ENCODE assay signal across 15 cellular contexts in genomic region chr16:24022797-24023196, GRCh38.
DNase-seq lines count a peak whose midpoint lies in the region; ATAC-seq and TF ChIP-seq lines count a peak whose summit lies in the region.
"Had no signal": no experiment of that assay in that cellular context is flagged by ENCODE, and none has a peak within 500 bp of the region (broad histone marks: within the 10 kb centered on the region; RNA-seq: fewer than 3 reads in every experiment).

No MANE protein-coding gene starts in this region.

- ATAC-seq in activated B cell treated with CpG ODN at 0.5 μM for 24 hours (ENCODE audit: low read depth) (no peak), HG03039 (IDR thresholded peaks at IDR 0.05; ENCODE audit: unreplicated experiment) (no peak)
- no peak for ATAC-seq in central memory CD8-positive, alpha-beta T cell (replicated peaks; ENCODE audit: extremely low read depth, poor library complexity, severe bottlenecking)
- ATAC-seq in stimulated activated memory B cell treated with anti-CD40 and anti-IgM and Interleukin-4, amounts not matched to agents 10 μg/mL and 1 μg/mL and 100 μg/mL, for 72 hours, result no peak

- H3K4me1 Mint-ChIP-seq in activated naive CD8-positive, alpha-beta T cell (ENCODE audit: low read depth), result peaks cover 42% of the 10 kb centered on the region
- H3K4me1 Mint-ChIP-seq in activated naive CD8-positive, alpha-beta T cell treated with anti-CD3 and anti-CD28 coated beads for 36 hours, result peaks cover 23% of the 10 kb centered on the region
- H3K4me1 Mint-ChIP-seq in activated B cell treated with CpG ODN at 0.5 μM for 24 hours, result peaks cover 77% of the 10 kb centered on the region
- peaks cover 63% of the 10 kb centered on the region for H3K4me1 Mint-ChIP-seq in central memory CD8-positive, alpha-beta T cell
- peaks cover 82% of the 10 kb centered on the region for H3K4me1 Mint-ChIP-seq in stimulated activated memory B cell treated with anti-CD40 and anti-IgM and Interleukin-4, amounts not matched to agents 10 μg/mL and 1 μg/mL and 100 μg/mL, for 72 hours
- peaks cover 4% of the 10 kb centered on the region for H3K4me1 Mint-ChIP-seq in T-helper 2 cell treated with Interferon-gamma antibody and Interleukin-4, amounts not matched to agents 5 μg/mL and 100 μg/mL, for 36 hours (ENCODE audit: low read depth)

- no peak for TF ChIP-seq CTCF in activated B cell treated with CpG ODN at 0.5 μM for 24 hours (IDR thresholded peaks at IDR 0.05)

- H3K4me3 Mint-ChIP-seq in activated naive CD8-positive, alpha-beta T cell, result no peak overlapping the region
- no peak overlapping the region for H3K4me3 Mint-ChIP-seq in activated naive CD8-positive, alpha-beta T cell treated with anti-CD3 and anti-CD28 coated beads for 36 hours
- H3K4me3 Mint-ChIP-seq in activated B cell treated with CpG ODN at 0.5 μM for 24 hours, result peak overlapping the region; percentile 15
- H3K4me3 Mint-ChIP-seq in central memory CD8-positive, alpha-beta T cell, result no peak overlapping the region
- no peak overlapping the region for H3K4me3 Mint-ChIP-seq in stimulated activated memory B cell treated with anti-CD40 and anti-IgM and Interleukin-4, amounts not matched to agents 10 μg/mL and 1 μg/mL and 100 μg/mL, for 72 hours
- H3K4me3 Mint-ChIP-seq in T-helper 2 cell treated with Interferon-gamma antibody and Interleukin-4, amounts not matched to agents 5 μg/mL and 100 μg/mL, for 36 hours, result no peak overlapping the region
- H3K4me3 Mint-ChIP-seq: CD8-positive, alpha-beta memory T cell; HFFc6 had no signal

- POLR2A ChIA-PET in activated B cell treated with CpG ODN at 0.5 μM for 24 hours (lab: Charles Lee), result interaction anchor here (0.7 kb wide), 1 partner anchor 217 kb away, joined by 5 read pairs; no protein-coding TSS in a partner anchor

- intact Hi-C loops in activated B cell treated with CpG ODN at 0.5 μM for 24 hours (cut with micrococcal nuclease), result loop anchor here (1.0 kb wide), 1 partner anchor 7 kb away; no protein-coding TSS in a partner anchor

- peaks cover 5% of the 10 kb centered on the region for H3K36me3 Mint-ChIP-seq in activated naive CD8-positive, alpha-beta T cell
- H3K36me3 Mint-ChIP-seq in activated naive CD8-positive, alpha-beta T cell treated with anti-CD3 and anti-CD28 coated beads for 36 hours, result peaks cover 5% of the 10 kb centered on the region
- peaks cover 16% of the 10 kb centered on the region for H3K36me3 Mint-ChIP-seq in activated B cell treated with CpG ODN at 0.5 μM for 24 hours (ENCODE audit: low read depth)
- peaks cover 12% of the 10 kb centered on the region for H3K36me3 Mint-ChIP-seq in central memory CD8-positive, alpha-beta T cell (ENCODE audit: insufficient read depth)
- H3K36me3 Mint-ChIP-seq in stimulated activated memory B cell treated with anti-CD40 and anti-IgM and Interleukin-4, amounts not matched to agents 10 μg/mL and 1 μg/mL and 100 μg/mL, for 72 hours, result peaks cover 20% of the 10 kb centered on the region
- H3K36me3 Mint-ChIP-seq in T-helper 2 cell treated with Interferon-gamma antibody and Interleukin-4, amounts not matched to agents 5 μg/mL and 100 μg/mL, for 36 hours (ENCODE audit: low read depth), result peaks cover 3% of the 10 kb centered on the region

- H3K9me3 Mint-ChIP-seq in activated naive CD8-positive, alpha-beta T cell (ENCODE audit: low read depth), result no peaks in the 10 kb centered on the region
- H3K9me3 Mint-ChIP-seq in activated naive CD8-positive, alpha-beta T cell treated with anti-CD3 and anti-CD28 coated beads for 36 hours, result no peaks in the 10 kb centered on the region
- H3K9me3 Mint-ChIP-seq in activated B cell treated with CpG ODN at 0.5 μM for 24 hours, result peaks cover 5% of the 10 kb centered on the region
- H3K9me3 Mint-ChIP-seq in central memory CD8-positive, alpha-beta T cell, result no peaks in the 10 kb centered on the region
- peaks cover 5% of the 10 kb centered on the region for H3K9me3 Mint-ChIP-seq in stimulated activated memory B cell treated with anti-CD40 and anti-IgM and Interleukin-4, amounts not matched to agents 10 μg/mL and 1 μg/mL and 100 μg/mL, for 72 hours
- H3K9me3 Mint-ChIP-seq in T-helper 2 cell treated with Interferon-gamma antibody and Interleukin-4, amounts not matched to agents 5 μg/mL and 100 μg/mL, for 36 hours, result no peaks in the 10 kb centered on the region
- H3K9me3 Mint-ChIP-seq: CD8-positive, alpha-beta memory T cell; HFFc6 had no signal

- no peaks in the 10 kb centered on the region for H3K27me3 Mint-ChIP-seq in activated naive CD8-positive, alpha-beta T cell
- H3K27me3 Mint-ChIP-seq in activated naive CD8-positive, alpha-beta T cell treated with anti-CD3 and anti-CD28 coated beads for 36 hours, result no peaks in the 10 kb centered on the region
- no peaks in the 10 kb centered on the region for H3K27me3 Mint-ChIP-seq in activated B cell treated with CpG ODN at 0.5 μM for 24 hours
- H3K27me3 Mint-ChIP-seq in central memory CD8-positive, alpha-beta T cell, result no peaks in the 10 kb centered on the region
- H3K27me3 Mint-ChIP-seq in stimulated activated memory B cell treated with anti-CD40 and anti-IgM and Interleukin-4, amounts not matched to agents 10 μg/mL and 1 μg/mL and 100 μg/mL, for 72 hours, result no peaks in the 10 kb centered on the region
- H3K27me3 Mint-ChIP-seq in T-helper 2 cell treated with Interferon-gamma antibody and Interleukin-4, amounts not matched to agents 5 μg/mL and 100 μg/mL, for 36 hours (ENCODE audit: low read depth), result no peaks in the 10 kb centered on the region
- H3K27me3 Mint-ChIP-seq: CD8-positive, alpha-beta memory T cell had no signal

- H3K27ac Mint-ChIP-seq in activated naive CD8-positive, alpha-beta T cell, result peak overlapping the region; percentile 5
- no peak overlapping the region for H3K27ac Mint-ChIP-seq in activated naive CD8-positive, alpha-beta T cell treated with anti-CD3 and anti-CD28 coated beads for 36 hours
- H3K27ac Mint-ChIP-seq in activated B cell treated with CpG ODN at 0.5 μM for 24 hours, result peak overlapping the region; percentile 54
- peak overlapping the region; percentile 35 for H3K27ac Mint-ChIP-seq in central memory CD8-positive, alpha-beta T cell (ENCODE audit: low read depth)
- H3K27ac Mint-ChIP-seq in stimulated activated memory B cell treated with anti-CD40 and anti-IgM and Interleukin-4, amounts not matched to agents 10 μg/mL and 1 μg/mL and 100 μg/mL, for 72 hours, result peak overlapping the region; percentile 84
- no peak overlapping the region for H3K27ac Mint-ChIP-seq in T-helper 2 cell treated with Interferon-gamma antibody and Interleukin-4, amounts not matched to agents 5 μg/mL and 100 μg/mL, for 36 hours
- H3K27ac Mint-ChIP-seq: HFFc6 had no signal

- DNase-seq in activated naive CD8-positive, alpha-beta T cell treated with anti-CD3 and anti-CD28 coated beads for 36 hours, result no peak
- no peak for DNase-seq in activated B cell treated with CpG ODN at 0.5 μM for 24 hours
- no peak for DNase-seq in central memory CD8-positive, alpha-beta T cell (ENCODE audit: low spot score in 2 of 2)
- no peak for DNase-seq in T-helper 2 cell treated with Interferon-gamma antibody and Interleukin-4, amounts not matched to agents 5 μg/mL and 100 μg/mL, for 36 hours (ENCODE audit: low spot score)
- no peak for DNase-seq in stimulated activated CD4-positive, alpha-beta T cell treated with anti-CD3 and anti-CD28 coated beads, Interleukin-4, amount 100 ng/mL, for 4 hours
- DNase-seq: Caco-2; CD8-positive, alpha-beta memory T cell; DND-41; GDM1; HCEC 1CT; HFFc6; IMR-90 had no signal

- CTCF ChIA-PET in activated B cell treated with CpG ODN at 0.5 μM for 24 hours (lab: Charles Lee), result interaction anchor here (1.1 to 1.9 kb wide), 5 partner anchors 12 to 222 kb away, joined by 3 to 6 read pairs (median 5); no protein-coding TSS in a partner anchor

Comparison
In these comparisons a context has a peak if more than half of its experiments do, and no peak if none do; other contexts are left out.
1. H3K27ac Mint-ChIP-seq: peak in activated naive CD8-positive, alpha-beta T cell (single experiment), activated B cell treated with CpG ODN at 0.5 μM for 24 hours (single experiment), central memory CD8-positive, alpha-beta T cell (single experiment) and stimulated activated memory B cell treated with anti-CD40 and anti-IgM and Interleukin-4, amounts not matched to agents 10 μg/mL and 1 μg/mL and 100 μg/mL, for 72 hours (single experiment); none in activated naive CD8-positive, alpha-beta T cell treated with anti-CD3 and anti-CD28 coated beads for 36 hours (single experiment) and T-helper 2 cell treated with Interferon-gamma antibody and Interleukin-4, amounts not matched to agents 5 μg/mL and 100 μg/mL, for 36 hours (single experiment).